28 cellular contexts compared by ENCODE assay signal in genomic region chr1:45658171-45658570, GRCh38. TPM values are rescaled to one million over a fixed set of nuclear protein-coding genes. Genes with fewer than 3 reads are reported as not detected.
A peak's percentile ranks its signal among the peaks of the same experiment; 100 is the strongest.
DNase-seq lines count a peak whose midpoint lies in the region; ATAC-seq and TF ChIP-seq lines count a peak whose summit lies in the region.
"Had no signal": no experiment of that assay in that cellular context is flagged by ENCODE, and none has a peak within 500 bp of the region (broad histone marks: within the 10 kb centered on the region; RNA-seq: fewer than 3 reads in every experiment).

No MANE protein-coding gene starts in this region.

- H3K27ac Mint-ChIP-seq in activated CD4-positive, alpha-beta T cell treated with anti-CD3 and anti-CD28 coated beads for 36 hours: peak overlapping the region; percentile 59
- H3K27ac Mint-ChIP-seq in activated CD4-positive, alpha-beta T cell treated with anti-CD3 and anti-CD28 coated beads, Interleukin-2, amount 10 ng/mL, durations not matched to agents 7 days and 5 days: no peak overlapping the region
- H3K27ac Mint-ChIP-seq in HFFc6 (peak overlapping the region; percentile 29; the same call in 1 of the 2 replicates), neural progenitor cell (no peak overlapping the region)
- H3K27ac Mint-ChIP-seq: B cell had no signal

- no peak for TF ChIP-seq CTCF in HFFc6 (IDR thresholded peaks at IDR 0.05)
- TF ChIP-seq CTCF in colonic mucosa (IDR thresholded peaks at IDR 0.05): no peak
- no peak for TF ChIP-seq CTCF in right lobe of liver (IDR thresholded peaks at IDR 0.05)
- no peak for TF ChIP-seq CTCF in neural progenitor cell (IDR thresholded peaks at IDR 0.05)

- H2AFZ ChIP-seq in neural progenitor cell (replicated peaks): no peak overlapping the region

- H3F3A ChIP-seq in neural progenitor cell (ENCODE audit: low read depth): peaks cover 3% of the 10 kb centered on the region

- ATAC-seq in activated CD4-positive, alpha-beta T cell treated with anti-CD3 and anti-CD28 coated beads for 36 hours: no peak
- ATAC-seq in right lobe of liver (peak; percentile 95 to 97 (median 96)), HG03097 (IDR thresholded peaks at IDR 0.05; ENCODE audit: low FRiP score, unreplicated experiment) (no peak)
- ATAC-seq: GM12878, Panc1 had no signal

- no peaks in the 10 kb centered on the region for H3K9me3 Mint-ChIP-seq in activated CD4-positive, alpha-beta T cell treated with anti-CD3 and anti-CD28 coated beads for 36 hours (ENCODE audit: low read depth)
- no peaks in the 10 kb centered on the region for H3K9me3 Mint-ChIP-seq in activated CD4-positive, alpha-beta T cell treated with anti-CD3 and anti-CD28 coated beads, Interleukin-2, amount 10 ng/mL, durations not matched to agents 7 days and 5 days
- no peaks in the 10 kb centered on the region for H3K9me3 Mint-ChIP-seq in HFFc6
- H3K9me3 Mint-ChIP-seq in neural progenitor cell: no peaks in the 10 kb centered on the region
- H3K9me3 Mint-ChIP-seq: CD8-positive, alpha-beta memory T cell had no signal

- peaks cover 75% of the 10 kb centered on the region for H4K20me1 ChIP-seq in neural progenitor cell (ENCODE audit: low read depth)

- peaks cover 24% of the 10 kb centered on the region for H3K36me3 ChIP-seq in colonic mucosa
- peaks cover 7 to 73% (median 21%) of the 10 kb centered on the region in 4 donors for H3K36me3 ChIP-seq in right lobe of liver
- peaks cover 55% of the 10 kb centered on the region for H3K36me3 ChIP-seq in neural progenitor cell

- CTCF ChIA-PET in activated CD4-positive, alpha-beta T cell treated with anti-CD3 and anti-CD28 coated beads for 36 hours (lab: Charles Lee): interaction anchor here (1.1 kb wide), 1 partner anchor 525 kb away, joined by 3 read pairs; no protein-coding TSS in a partner anchor
- CTCF ChIA-PET in activated CD4-positive, alpha-beta T cell treated with anti-CD3 and anti-CD28 coated beads, Interleukin-2, amount 10 ng/mL, durations not matched to agents 7 days and 5 days (lab: Charles Lee): no interaction called here

- H3K4me1 ChIP-seq in colonic mucosa: no peaks in the 10 kb centered on the region
- H3K4me1 ChIP-seq in right lobe of liver: peaks cover 0 to 38% (median 13%) of the 10 kb centered on the region in 4 donors
- no peaks in the 10 kb centered on the region for H3K4me1 ChIP-seq in neural progenitor cell

- H3K4me3 ChIP-seq in colonic mucosa (no peak overlapping the region), right lobe of liver (no peak overlapping the region), neural progenitor cell (no peak overlapping the region)
- H3K4me3 ChIP-seq: GM12878 had no signal

- peaks cover 70% of the 10 kb centered on the region for H3K79me2 ChIP-seq in neural progenitor cell (ENCODE audit: low read depth)

- DNase-seq in activated CD4-positive, alpha-beta T cell treated with anti-CD3 and anti-CD28 coated beads for 36 hours: no peak
- DNase-seq in activated CD4-positive, alpha-beta T cell treated with anti-CD3 and anti-CD28 coated beads, Interleukin-2, amount 10 ng/mL, durations not matched to agents 7 days and 5 days: no peak
- DNase-seq in HFFc6: no peak
- DNase-seq in colonic mucosa: no peak
- no peak for DNase-seq in right lobe of liver
- no peak for DNase-seq in neural progenitor cell (ENCODE audit: low spot score)
- DNase-seq in HPDE6-E6E7 (ENCODE audit: extremely low spot score): no peak
- DNase-seq: CD8-positive, alpha-beta memory T cell; DMS 273 treated with DMSO at 0.1 percent for 48 hours; DMS79; EL; GDM1; HCEC 1CT; IMR-90; KG1; MM.1S; NCI-H2029; NCI-H446 treated with DMSO at 0.1 percent for 48 hours; NCI-H526; NCI-H82; SHP77 had no signal

- intact Hi-C loops in activated CD4-positive, alpha-beta T cell treated with anti-CD3 and anti-CD28 coated beads for 36 hours (cut with DNase I, micrococcal nuclease): loop anchor here (5.0 to 10.0 kb wide), 3 partner anchors 149 to 187 kb away; no protein-coding TSS in a partner anchor
- intact Hi-C loops in colonic mucosa (cut with DNase I) (no loop called here), right lobe of liver (cut with DNase I) (no loop called here)

- WGBS in right lobe of liver (ENCODE audit: insufficient coverage, low coverage, low lambda C conversion rate, missing lambda C conversion rate): 26% methylated on average over 2 of the region's 2 CpGs

- POLR2A ChIA-PET in activated CD4-positive, alpha-beta T cell treated with anti-CD3 and anti-CD28 coated beads for 36 hours (lab: Charles Lee): interaction anchor here (0.6 kb wide), 1 partner anchor 49 kb away, joined by 6 read pairs; no protein-coding TSS in a partner anchor
- POLR2A ChIA-PET in activated CD4-positive, alpha-beta T cell treated with anti-CD3 and anti-CD28 coated beads, Interleukin-2, amount 10 ng/mL, durations not matched to agents 7 days and 5 days (lab: Charles Lee): no interaction called here

- H3K9ac ChIP-seq in colonic mucosa (ENCODE audit: low read depth in 2 of 2, low read length in 2 of 2) (no peak overlapping the region), neural progenitor cell (no peak overlapping the region)

- peak overlapping the region; percentile 36 for H3K27ac ChIP-seq in colonic mucosa
- peak overlapping the region; percentile 24 to 81 (median 70) for H3K27ac ChIP-seq in right lobe of liver
- H3K27ac ChIP-seq in neural progenitor cell: no peak overlapping the region
- H3K27ac ChIP-seq: 22Rv1, C4-2B, RWPE1 had no signal

- H3K36me3 Mint-ChIP-seq in activated CD4-positive, alpha-beta T cell treated with anti-CD3 and anti-CD28 coated beads for 36 hours (ENCODE audit: low read depth): peaks cover 50% of the 10 kb centered on the region
- peaks cover 50% of the 10 kb centered on the region for H3K36me3 Mint-ChIP-seq in activated CD4-positive, alpha-beta T cell treated with anti-CD3 and anti-CD28 coated beads, Interleukin-2, amount 10 ng/mL, durations not matched to agents 7 days and 5 days (ENCODE audit: low read depth)
- H3K36me3 Mint-ChIP-seq in HFFc6 (ENCODE audit: low read depth) (peaks cover 36% of the 10 kb centered on the region), neural progenitor cell (peaks cover 39% of the 10 kb centered on the region)

- TF ChIP-seq POLR2A in right lobe of liver (IDR thresholded peaks at IDR 0.05): no peak

- H3K4me1 Mint-ChIP-seq in activated CD4-positive, alpha-beta T cell treated with anti-CD3 and anti-CD28 coated beads for 36 hours: peaks cover 23% of the 10 kb centered on the region
- peaks cover 5% of the 10 kb centered on the region for H3K4me1 Mint-ChIP-seq in activated CD4-positive, alpha-beta T cell treated with anti-CD3 and anti-CD28 coated beads, Interleukin-2, amount 10 ng/mL, durations not matched to agents 7 days and 5 days
- H3K4me1 Mint-ChIP-seq in HFFc6 (ENCODE audit: low read depth) (0 out of 2 replicates have a peak, but pooled peaks cover 5% of the 10 kb centered on the region), neural progenitor cell (no peaks in the 10 kb centered on the region)

- H3K9me3 ChIP-seq in colonic mucosa (no peaks in the 10 kb centered on the region), right lobe of liver (no peaks in the 10 kb centered on the region), neural progenitor cell (ENCODE audit: low read depth) (no peaks in the 10 kb centered on the region)

- no peak overlapping the region for H3K4me2 ChIP-seq in neural progenitor cell

- H3K27me3 ChIP-seq in colonic mucosa (no peaks in the 10 kb centered on the region), right lobe of liver (no peaks in the 10 kb centered on the region), neural progenitor cell (no peaks in the 10 kb centered on the region)

- no peaks in the 10 kb centered on the region for H3K27me3 Mint-ChIP-seq in activated CD4-positive, alpha-beta T cell treated with anti-CD3 and anti-CD28 coated beads for 36 hours
- no peaks in the 10 kb centered on the region for H3K27me3 Mint-ChIP-seq in activated CD4-positive, alpha-beta T cell treated with anti-CD3 and anti-CD28 coated beads, Interleukin-2, amount 10 ng/mL, durations not matched to agents 7 days and 5 days
- H3K27me3 Mint-ChIP-seq in HFFc6 (ENCODE audit: insufficient read depth): no peaks in the 10 kb centered on the region; the same call in 1 of the 2 replicates
- no peaks in the 10 kb centered on the region for H3K27me3 Mint-ChIP-seq in neural progenitor cell (ENCODE audit: insufficient read depth, low read depth)
- H3K27me3 Mint-ChIP-seq: B cell; CD8-positive, alpha-beta memory T cell had no signal

- no peak overlapping the region for H3K4me3 Mint-ChIP-seq in activated CD4-positive, alpha-beta T cell treated with anti-CD3 and anti-CD28 coated beads for 36 hours
- H3K4me3 Mint-ChIP-seq in activated CD4-positive, alpha-beta T cell treated with anti-CD3 and anti-CD28 coated beads, Interleukin-2, amount 10 ng/mL, durations not matched to agents 7 days and 5 days: no peak overlapping the region
- H3K4me3 Mint-ChIP-seq in HFFc6: no peak overlapping the region
- H3K4me3 Mint-ChIP-seq in neural progenitor cell: no peak overlapping the region
- H3K4me3 Mint-ChIP-seq: B cell; CD8-positive, alpha-beta memory T cell had no signal

RNA-seq across cellular contexts. Expression of gene GPBP1L1, which starts 28.2 kb away (rescaled TPM):
- 100 to 1,000 TPM; 101 to 112 TPM for total RNA-seq in activated CD4-positive, alpha-beta T cell treated with anti-CD3 and anti-CD28 coated beads for 36 hours
- total RNA-seq in activated CD4-positive, alpha-beta T cell treated with anti-CD3 and anti-CD28 coated beads, Interleukin-2, amount 10 ng/mL, durations not matched to agents 7 days and 5 days: 100 to 1,000 TPM; 117 to 124 TPM
- 10 to 100 TPM; 66.5 to 76.7 (median 68.1) TPM for total RNA-seq in HFFc6 (2021; fragmentation: NEBNext Ultra II Directional; extraction: Animal tissue kit (Norgen Biotek cat#: 25700))
- 100 to 1,000 TPM; 157 to 214 TPM for total RNA-seq in colonic mucosa
- 10 to 100 TPM; 51.2 to 80.0 (median 67.3) TPM for total RNA-seq in right lobe of liver
- 147 and 262 TPM in 2 replicates for total RNA-seq in neural progenitor cell (ENCODE audit: low replicate concordance)

RNA-seq across cellular contexts. Expression of gene TMEM69, which starts 29.8 kb away (rescaled TPM):
- total RNA-seq in activated CD4-positive, alpha-beta T cell treated with anti-CD3 and anti-CD28 coated beads for 36 hours: 10 to 100 TPM; 30.2 to 44.3 TPM
- total RNA-seq in activated CD4-positive, alpha-beta T cell treated with anti-CD3 and anti-CD28 coated beads, Interleukin-2, amount 10 ng/mL, durations not matched to agents 7 days and 5 days: 10 to 100 TPM; 18.6 to 27.4 TPM
- 10 to 100 TPM; 18.5 to 27.5 (median 22.1) TPM for total RNA-seq in HFFc6 (2021; fragmentation: NEBNext Ultra II Directional; extraction: Animal tissue kit (Norgen Biotek cat#: 25700))
- 10 to 100 TPM; 21.4 to 23.6 TPM for total RNA-seq in colonic mucosa
- total RNA-seq in right lobe of liver: 10 to 100 TPM in 3 of 6 experiments, 1 to 10 TPM in 3; 7.5 to 17.5 (median 10.0) TPM
- 56.0 and 65.2 TPM in 2 replicates for total RNA-seq in neural progenitor cell (ENCODE audit: low replicate concordance)

RNA-seq across cellular contexts. Expression of gene CCDC17, which starts 34.3 kb away (rescaled TPM):
- 1 to 10 TPM; 1.0 to 1.6 TPM for total RNA-seq in activated CD4-positive, alpha-beta T cell treated with anti-CD3 and anti-CD28 coated beads for 36 hours
- total RNA-seq in activated CD4-positive, alpha-beta T cell treated with anti-CD3 and anti-CD28 coated beads, Interleukin-2, amount 10 ng/mL, durations not matched to agents 7 days and 5 days: 1 to 10 TPM; 2.3 to 3.3 TPM
- under 1 TPM; 0.24 to 0.79 (median 0.31) TPM for total RNA-seq in HFFc6 (2021; fragmentation: NEBNext Ultra II Directional; extraction: Animal tissue kit (Norgen Biotek cat#: 25700))
- total RNA-seq in colonic mucosa (1 to 10 TPM; 1.8 to 2.4 TPM), right lobe of liver (1 to 10 TPM in 5 of 6 experiments, under 1 TPM in 1; 0.81 to 3.1 (median 1.9) TPM), neural progenitor cell (ENCODE audit: low replicate concordance) (1.5 and 1.7 TPM in 2 replicates)

Comparison
In these comparisons a context has a peak if more than half of its experiments do, and no peak if none do; other contexts are left out.
1. H3K27ac Mint-ChIP-seq: peak in activated CD4-positive, alpha-beta T cell treated with anti-CD3 and anti-CD28 coated beads for 36 hours (single experiment) and HFFc6 (single experiment); none in activated CD4-positive, alpha-beta T cell treated with anti-CD3 and anti-CD28 coated beads, Interleukin-2, amount 10 ng/mL, durations not matched to agents 7 days and 5 days (single experiment) and neural progenitor cell (single experiment).
2. ATAC-seq: peak in right lobe of liver (4 of 4); none in activated CD4-positive, alpha-beta T cell treated with anti-CD3 and anti-CD28 coated beads for 36 hours (single experiment) and HG03097 (single experiment).
3. intact Hi-C loops: an anchor here in activated CD4-positive, alpha-beta T cell treated with anti-CD3 and anti-CD28 coated beads for 36 hours (5.0 to 10.0 kb wide); none called in colonic mucosa and right lobe of liver.